In the genomic region with DNA sequence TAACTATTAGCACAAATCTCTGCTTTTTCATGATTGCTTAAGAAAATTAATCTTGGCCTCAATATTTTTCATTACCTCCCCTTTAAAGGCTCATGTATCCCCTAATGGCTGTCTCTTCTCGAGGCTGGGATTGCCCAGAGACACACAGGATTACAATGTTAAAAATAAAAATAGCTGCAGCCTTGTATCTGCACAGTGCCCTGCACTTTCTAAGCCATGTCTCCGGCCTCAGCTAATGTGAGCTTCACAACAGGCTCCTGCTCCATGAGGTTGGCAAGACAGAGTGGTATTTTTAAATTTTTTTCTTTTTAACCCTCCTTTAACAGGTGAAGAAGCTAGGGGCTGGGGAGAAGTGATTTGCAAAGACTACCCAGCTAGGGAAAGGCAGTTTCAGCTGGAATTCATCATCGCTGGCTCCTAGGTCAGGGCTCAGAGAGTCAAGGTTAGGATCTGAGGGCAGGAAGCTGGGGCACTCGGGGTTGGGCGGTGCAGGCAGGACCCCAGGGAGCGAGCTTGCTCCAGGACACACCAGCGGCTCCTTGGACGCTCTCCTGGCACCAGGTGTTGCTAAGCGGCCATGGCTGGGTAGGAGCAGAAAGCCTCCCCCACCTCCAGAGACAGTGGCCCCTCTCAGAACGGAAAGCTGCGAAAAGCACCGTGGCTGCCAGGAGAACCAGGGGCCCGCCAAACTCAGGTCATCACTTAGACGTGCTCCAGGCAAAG, we compare ENCODE assay signal across 1 cellular context.
TF ChIP-seq lines count a peak whose summit lies in the region.

No MANE protein-coding gene starts in this region.

TF ChIP-seq in HepG2, 621 proteins besides CTCF, POLR2A, EP300 and RAD21 (continued from another document):
- TF ChIP-seq, protein P1, sequence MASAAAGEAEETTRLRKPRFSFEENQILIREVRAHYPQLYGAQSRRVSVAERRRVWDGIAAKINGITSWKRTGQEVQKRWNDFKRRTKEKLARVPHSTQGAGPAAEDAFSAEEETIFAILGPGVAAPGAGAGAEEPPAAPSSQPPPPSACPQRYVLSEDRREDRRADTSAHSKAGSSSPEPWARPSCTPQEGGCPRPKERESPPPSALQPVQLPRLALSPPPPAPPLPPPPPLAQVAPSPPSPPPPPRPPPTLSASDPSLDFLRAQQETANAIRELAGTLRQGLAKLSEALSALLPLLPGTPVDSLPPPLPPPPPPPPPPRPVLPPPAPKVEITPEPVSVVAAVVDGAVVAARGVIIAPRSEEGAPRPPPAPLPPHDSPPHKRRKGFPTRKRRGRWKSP (CRISPR knock-in tag; IDR thresholded peaks at IDR 0.05) = no peak
- TF ChIP-seq, protein P2, sequence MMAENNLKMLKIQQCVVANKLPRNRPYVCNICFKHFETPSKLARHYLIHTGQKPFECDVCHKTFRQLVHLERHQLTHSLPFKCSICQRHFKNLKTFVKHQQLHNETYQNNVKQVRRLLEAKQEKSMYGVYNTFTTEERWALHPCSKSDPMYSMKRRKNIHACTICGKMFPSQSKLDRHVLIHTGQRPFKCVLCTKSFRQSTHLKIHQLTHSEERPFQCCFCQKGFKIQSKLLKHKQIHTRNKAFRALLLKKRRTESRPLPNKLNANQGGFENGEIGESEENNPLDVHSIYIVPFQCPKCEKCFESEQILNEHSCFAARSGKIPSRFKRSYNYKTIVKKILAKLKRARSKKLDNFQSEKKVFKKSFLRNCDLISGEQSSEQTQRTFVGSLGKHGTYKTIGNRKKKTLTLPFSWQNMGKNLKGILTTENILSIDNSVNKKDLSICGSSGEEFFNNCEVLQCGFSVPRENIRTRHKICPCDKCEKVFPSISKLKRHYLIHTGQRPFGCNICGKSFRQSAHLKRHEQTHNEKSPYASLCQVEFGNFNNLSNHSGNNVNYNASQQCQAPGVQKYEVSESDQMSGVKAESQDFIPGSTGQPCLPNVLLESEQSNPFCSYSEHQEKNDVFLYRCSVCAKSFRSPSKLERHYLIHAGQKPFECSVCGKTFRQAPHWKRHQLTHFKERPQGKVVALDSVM (CRISPR knock-in tag; IDR thresholded peaks at IDR 0.05) = no peak
- TF ChIP-seq, protein P3, sequence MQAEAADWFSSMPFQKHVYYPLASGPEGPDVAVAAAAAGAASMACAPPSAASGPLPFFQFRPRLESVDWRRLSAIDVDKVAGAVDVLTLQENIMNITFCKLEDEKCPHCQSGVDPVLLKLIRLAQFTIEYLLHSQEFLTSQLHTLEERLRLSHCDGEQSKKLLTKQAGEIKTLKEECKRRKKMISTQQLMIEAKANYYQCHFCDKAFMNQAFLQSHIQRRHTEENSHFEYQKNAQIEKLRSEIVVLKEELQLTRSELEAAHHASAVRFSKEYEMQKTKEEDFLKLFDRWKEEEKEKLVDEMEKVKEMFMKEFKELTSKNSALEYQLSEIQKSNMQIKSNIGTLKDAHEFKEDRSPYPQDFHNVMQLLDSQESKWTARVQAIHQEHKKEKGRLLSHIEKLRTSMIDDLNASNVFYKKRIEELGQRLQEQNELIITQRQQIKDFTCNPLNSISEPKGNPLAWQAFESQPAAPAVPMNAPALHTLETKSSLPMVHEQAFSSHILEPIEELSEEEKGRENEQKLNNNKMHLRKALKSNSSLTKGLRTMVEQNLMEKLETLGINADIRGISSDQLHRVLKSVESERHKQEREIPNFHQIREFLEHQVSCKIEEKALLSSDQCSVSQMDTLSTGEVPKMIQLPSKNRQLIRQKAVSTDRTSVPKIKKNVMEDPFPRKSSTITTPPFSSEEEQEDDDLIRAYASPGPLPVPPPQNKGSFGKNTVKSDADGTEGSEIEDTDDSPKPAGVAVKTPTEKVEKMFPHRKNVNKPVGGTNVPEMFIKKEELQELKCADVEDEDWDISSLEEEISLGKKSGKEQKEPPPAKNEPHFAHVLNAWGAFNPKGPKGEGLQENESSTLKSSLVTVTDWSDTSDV (CRISPR knock-in tag; IDR thresholded peaks at IDR 0.05) = no peak
- TF ChIP-seq, protein P4, sequence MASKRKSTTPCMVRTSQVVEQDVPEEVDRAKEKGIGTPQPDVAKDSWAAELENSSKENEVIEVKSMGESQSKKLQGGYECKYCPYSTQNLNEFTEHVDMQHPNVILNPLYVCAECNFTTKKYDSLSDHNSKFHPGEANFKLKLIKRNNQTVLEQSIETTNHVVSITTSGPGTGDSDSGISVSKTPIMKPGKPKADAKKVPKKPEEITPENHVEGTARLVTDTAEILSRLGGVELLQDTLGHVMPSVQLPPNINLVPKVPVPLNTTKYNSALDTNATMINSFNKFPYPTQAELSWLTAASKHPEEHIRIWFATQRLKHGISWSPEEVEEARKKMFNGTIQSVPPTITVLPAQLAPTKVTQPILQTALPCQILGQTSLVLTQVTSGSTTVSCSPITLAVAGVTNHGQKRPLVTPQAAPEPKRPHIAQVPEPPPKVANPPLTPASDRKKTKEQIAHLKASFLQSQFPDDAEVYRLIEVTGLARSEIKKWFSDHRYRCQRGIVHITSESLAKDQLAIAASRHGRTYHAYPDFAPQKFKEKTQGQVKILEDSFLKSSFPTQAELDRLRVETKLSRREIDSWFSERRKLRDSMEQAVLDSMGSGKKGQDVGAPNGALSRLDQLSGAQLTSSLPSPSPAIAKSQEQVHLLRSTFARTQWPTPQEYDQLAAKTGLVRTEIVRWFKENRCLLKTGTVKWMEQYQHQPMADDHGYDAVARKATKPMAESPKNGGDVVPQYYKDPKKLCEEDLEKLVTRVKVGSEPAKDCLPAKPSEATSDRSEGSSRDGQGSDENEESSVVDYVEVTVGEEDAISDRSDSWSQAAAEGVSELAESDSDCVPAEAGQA (IDR thresholded peaks at IDR 0.05; ENCODE audit: low read depth) = no peak
- TF ChIP-seq, protein P4 (CRISPR knock-in tag; IDR thresholded peaks at IDR 0.05; ENCODE audit: borderline replicate concordance) = no peak
- TF ChIP-seq ZNF460 (CRISPR knock-in tag; IDR thresholded peaks at IDR 0.05; ENCODE audit: borderline replicate concordance) (no peak), GLI4 (CRISPR knock-in tag; IDR thresholded peaks at IDR 0.05; ENCODE audit: borderline replicate concordance) (no peak), ZSCAN30 (CRISPR knock-in tag; IDR thresholded peaks at IDR 0.05) (no peak), YY1 (IDR thresholded peaks at IDR 0.05; ENCODE audit: insufficient read depth, insufficient replicate concordance, low read depth, low read length) (no peak), ZNF713 (CRISPR knock-in tag; IDR thresholded peaks at IDR 0.05) (no peak), PPARG (CRISPR knock-in tag; conservative IDR thresholded peaks at IDR 0.05) (no peak), SIX4 (CRISPR knock-in tag; IDR thresholded peaks at IDR 0.05) (no peak)
